33 cellular contexts compared by ENCODE assay signal in the genomic region with DNA sequence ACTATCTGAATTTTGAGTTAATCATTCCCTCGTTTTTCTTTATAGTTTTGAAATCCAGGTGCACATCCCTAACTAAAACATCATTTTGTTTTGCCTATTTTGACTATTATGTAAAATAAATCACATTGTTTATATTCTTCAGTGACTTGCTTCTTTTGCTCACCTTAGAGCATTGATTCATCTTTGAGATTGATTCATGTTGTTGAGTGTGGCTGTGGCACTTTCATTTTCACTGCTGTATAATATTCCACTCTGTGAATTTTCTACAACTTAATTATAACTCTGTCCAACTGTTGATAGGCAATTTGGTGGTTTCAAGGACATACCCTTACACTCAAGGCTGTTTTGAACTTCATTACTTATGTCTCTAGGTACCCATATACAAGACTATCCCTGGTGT. TPM values are rescaled to one million over a fixed set of nuclear protein-coding genes. Genes with fewer than 3 reads are reported as not detected.
"Had no signal": no experiment of that assay in that cellular context is flagged by ENCODE, and none has a peak within 500 bp of the region (broad histone marks: within the 10 kb centered on the region; RNA-seq: fewer than 3 reads in every experiment).

No MANE protein-coding gene starts in this region.

- FAIRE-seq: urothelium cell line had no signal

- H3K4me3 Mint-ChIP-seq: stimulated activated effector memory CD8-positive, alpha-beta T cell treated with anti-CD3 and anti-CD28 coated beads, Interleukin-12 subunit alpha, Interleukin-12 subunit beta, amount 100 ng/mL, for 72 hours; stimulated activated memory B cell treated with anti-CD40 and anti-IgM and Interleukin-4, amounts not matched to agents 10 μg/mL and 1 μg/mL and 100 μg/mL, for 72 hours; stimulated activated naive B cell treated with anti-CD40 and anti-IgM and Interleukin-4, amounts not matched to agents 10 μg/mL and 1 μg/mL and 100 μg/mL, for 72 hours; stimulated activated naive CD8-positive, alpha-beta T cell treated with anti-CD3 and anti-CD28 coated beads, Interleukin-15, amount 100 ng/mL, for 72 hours; stimulated activated naive CD8-positive, alpha-beta T cell treated with anti-CD3 and anti-CD28 coated beads, Interleukin-15, Interleukin-2, amounts not matched to agents 100 ng/mL and 50 ng/mL, for 24 hours; type B pancreatic cell had no signal

- H3K4me1 ChIP-seq: stomach, suprapubic skin, testis, thyroid gland, tibial artery, tibial nerve, transverse colon, upper lobe of left lung, upper lobe of right lung, uterus, vagina had no signal

- H3K36me3 Mint-ChIP-seq: stimulated activated effector memory CD8-positive, alpha-beta T cell treated with anti-CD3 and anti-CD28 coated beads, Interleukin-12 subunit alpha, Interleukin-12 subunit beta, amount 100 ng/mL, for 72 hours; stimulated activated memory B cell treated with anti-CD40 and anti-IgM and Interleukin-4, amounts not matched to agents 10 μg/mL and 1 μg/mL and 100 μg/mL, for 72 hours; type B pancreatic cell had no signal

- H3K27ac Mint-ChIP-seq: stimulated activated effector memory CD8-positive, alpha-beta T cell treated with anti-CD3 and anti-CD28 coated beads, Interleukin-12 subunit alpha, Interleukin-12 subunit beta, amount 100 ng/mL, for 72 hours; stimulated activated memory B cell treated with anti-CD40 and anti-IgM and Interleukin-4, amounts not matched to agents 10 μg/mL and 1 μg/mL and 100 μg/mL, for 72 hours; stimulated activated naive B cell treated with anti-CD40 and anti-IgM and Interleukin-4, amounts not matched to agents 10 μg/mL and 1 μg/mL and 100 μg/mL, for 72 hours; stimulated activated naive CD8-positive, alpha-beta T cell treated with anti-CD3 and anti-CD28 coated beads, Interleukin-15, amount 100 ng/mL, for 72 hours; stimulated activated naive CD8-positive, alpha-beta T cell treated with anti-CD3 and anti-CD28 coated beads, Interleukin-15, Interleukin-2, amounts not matched to agents 100 ng/mL and 50 ng/mL, for 24 hours; type B pancreatic cell had no signal

- DNase-seq: stimulated activated CD4-positive, alpha-beta T cell treated with anti-CD3 and anti-CD28 coated beads, Interleukin-2, amount 100 ng/mL, for 48 hours; stimulated activated CD4-positive, alpha-beta T cell treated with anti-CD3 and anti-CD28 coated beads, Interleukin-4, amount 100 ng/mL, for 1 hour; stimulated activated CD4-positive, alpha-beta T cell treated with anti-CD3 and anti-CD28 coated beads, Interleukin-4, amount 100 ng/mL, for 24 hours; stimulated activated CD4-positive, alpha-beta T cell treated with anti-CD3 and anti-CD28 coated beads, Interleukin-4, amount 100 ng/mL, for 4 hours; stimulated activated CD8-positive, alpha-beta memory T cell treated with anti-CD3 and anti-CD28 coated beads, Interleukin-4, amount 100 ng/mL, for 48 hours; stimulated activated naive B cell treated with anti-CD40 and anti-IgM and Interleukin-4, amounts not matched to agents 10 μg/mL and 1 μg/mL and 100 μg/mL, for 72 hours; stimulated activated naive CD4-positive, alpha-beta T cell; stimulated activated naive CD4-positive, alpha-beta T cell treated with Interleukin-2 at 50 U/mL for 16 hours; stimulated activated naive CD8-positive, alpha-beta T cell treated with anti-CD3 and anti-CD28 coated beads, Interleukin-15, amount 100 ng/mL, for 72 hours; stimulated activated naive CD8-positive, alpha-beta T cell treated with anti-CD3 and anti-CD28 coated beads, Interleukin-15, Interleukin-2, amounts not matched to agents 100 U/mL and 50 U/mL, for 24 hours; stomach; substantia nigra; testis; thyroid gland; tibial artery; transverse colon; trophoblast cell; upper lobe of left lung; upper lobe of right lung; uterus had no signal

- H3K27ac ChIP-seq: stomach, suprapubic skin, testis, thoracic aorta, thyroid gland, tibial artery, tibial nerve, transverse colon, upper lobe of left lung, upper lobe of right lung, uterus, vagina had no signal

- H3K27me3 ChIP-seq: testis, thyroid gland, vagina had no signal

- H3K9me3 ChIP-seq: suprapubic skin, testis, thoracic aorta, thyroid gland, tibial artery, upper lobe of right lung, uterus, vagina had no signal

- H3K9me3 Mint-ChIP-seq: type B pancreatic cell had no signal

- H3K4me3 ChIP-seq: stomach, suprapubic skin, testis, thoracic aorta, thyroid gland, tibial artery, tibial nerve, transverse colon, upper lobe of left lung, upper lobe of right lung, uterus, vagina had no signal

- ATAC-seq: stimulated activated effector memory CD8-positive, alpha-beta T cell treated with anti-CD3 and anti-CD28 coated beads, Interleukin-12 subunit alpha, Interleukin-12 subunit beta, amount 100 ng/mL, for 72 hours; stimulated activated memory B cell treated with anti-CD40 and anti-IgM and Interleukin-4, amounts not matched to agents 10 μg/mL and 1 μg/mL and 100 μg/mL, for 72 hours; stimulated activated naive B cell treated with anti-CD40 and anti-IgM and Interleukin-4, amounts not matched to agents 10 μg/mL and 1 μg/mL and 100 μg/mL, for 72 hours; stimulated activated naive CD8-positive, alpha-beta T cell treated with anti-CD3 and anti-CD28 coated beads, Interleukin-15, amount 100 ng/mL, for 72 hours; stimulated activated naive CD8-positive, alpha-beta T cell treated with anti-CD3 and anti-CD28 coated beads, Interleukin-15, Interleukin-2, amounts not matched to agents 100 U/mL and 50 U/mL, for 24 hours; upper lobe of right lung had no signal

- H3K4me1 Mint-ChIP-seq: stimulated activated effector memory CD8-positive, alpha-beta T cell treated with anti-CD3 and anti-CD28 coated beads, Interleukin-12 subunit alpha, Interleukin-12 subunit beta, amount 100 ng/mL, for 72 hours; stimulated activated memory B cell treated with anti-CD40 and anti-IgM and Interleukin-4, amounts not matched to agents 10 μg/mL and 1 μg/mL and 100 μg/mL, for 72 hours; stimulated activated naive B cell treated with anti-CD40 and anti-IgM and Interleukin-4, amounts not matched to agents 10 μg/mL and 1 μg/mL and 100 μg/mL, for 72 hours; stimulated activated naive CD8-positive, alpha-beta T cell treated with anti-CD3 and anti-CD28 coated beads, Interleukin-15, amount 100 ng/mL, for 72 hours had no signal

- H3K36me3 ChIP-seq: stomach, suprapubic skin, thoracic aorta, thyroid gland, tibial artery, tibial nerve, transverse colon, upper lobe of left lung, upper lobe of right lung, uterus, vagina had no signal

RNA-seq across cellular contexts. Expression of gene NKX2-5, which starts 12.5 kb away (rescaled TPM):
- total RNA-seq: stomach, subcutaneous adipose tissue, suprapubic skin, temporal lobe, thoracic aorta, thyroid gland, tibial nerve, transverse colon, upper lobe of left lung, upper lobe of right lung, ureter, urinary bladder, uterus, vagina had no signal
- polyA plus RNA-seq: urinary bladder had no signal
